20 cellular contexts compared by ENCODE assay signal in the genomic region with DNA sequence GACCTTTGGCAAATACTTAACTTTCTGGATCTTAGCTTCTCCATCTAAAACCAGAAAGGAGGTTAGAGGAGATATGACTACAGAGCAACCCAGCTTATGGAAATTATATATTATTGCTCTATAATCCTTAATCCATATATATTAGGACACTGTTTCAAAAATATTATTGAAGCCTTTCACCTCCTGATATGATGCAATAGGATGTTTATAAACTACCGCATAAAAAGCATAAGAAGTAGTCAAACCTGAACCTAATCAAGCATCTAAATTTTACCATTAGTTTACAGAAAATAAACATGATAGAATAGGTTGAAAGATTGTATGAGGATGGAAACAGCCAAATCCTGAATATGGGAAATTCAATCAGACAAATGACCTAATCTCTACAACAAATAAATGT. TPM values are rescaled to one million over a fixed set of nuclear protein-coding genes. Genes with fewer than 3 reads are reported as not detected.
A peak's percentile ranks its signal among the peaks of the same experiment; 100 is the strongest.
DNase-seq lines count a peak whose midpoint lies in the region; ATAC-seq, FAIRE-seq and TF ChIP-seq lines count a peak whose summit lies in the region.
"Had no signal": no experiment of that assay in that cellular context is flagged by ENCODE, and none has a peak within 500 bp of the region (broad histone marks: within the 10 kb centered on the region; RNA-seq: fewer than 3 reads in every experiment).

No MANE protein-coding gene starts in this region.

- H3K9me3 ChIP-seq in BLaER1 treated with 17β-estradiol and CSF1 and Interleukin-3, amounts not matched to agents 10 nM and 100 nM (replicated peaks in 1 of 11): peaks cover 0 to 21% (median 13%) of the 10 kb centered on the region in 11 experiments; a peak in 9 of 22 replicates
- H3K9me3 ChIP-seq in IMR-90 (ENCODE audit: control insufficient read depth, insufficient read depth, low read length) (no peaks in the 10 kb centered on the region), astrocyte (ENCODE audit: insufficient read depth, low read depth, low read length) (no peaks in the 10 kb centered on the region)
- H3K9me3 ChIP-seq: HAP-1, MG63 had no signal

- intact Hi-C loops in IMR-90 (cut with micrococcal nuclease): no loop called here

- H2BK15ac ChIP-seq in IMR-90 (ENCODE audit: low read depth, low read length): no peak overlapping the region

- no peak overlapping the region for H3K23ac ChIP-seq in IMR-90 (ENCODE audit: low read depth, low read length)

- no peak overlapping the region for H3K4me3 Mint-ChIP-seq in astrocyte (ENCODE audit: unreplicated experiment)
- peak overlapping the region; percentile 64 for H3K4me3 Mint-ChIP-seq in neural crest cell
- H3K4me3 Mint-ChIP-seq in naive thymus-derived CD8-positive, alpha-beta T cell: no peak overlapping the region

- H3K27me3 Mint-ChIP-seq in astrocyte (ENCODE audit: low read depth, unreplicated experiment) (no peaks in the 10 kb centered on the region), neural crest cell (ENCODE audit: low read depth) (no peaks in the 10 kb centered on the region)
- H3K27me3 Mint-ChIP-seq in naive thymus-derived CD8-positive, alpha-beta T cell: peaks cover 0 to 2% (median 0%) of the 10 kb centered on the region in 5 donors

- H3K27ac Mint-ChIP-seq in astrocyte (ENCODE audit: unreplicated experiment): peak overlapping the region; percentile 69
- H3K27ac Mint-ChIP-seq in neural crest cell (ENCODE audit: unreplicated experiment): no peak overlapping the region
- H3K27ac Mint-ChIP-seq in naive thymus-derived CD8-positive, alpha-beta T cell: peak overlapping the region in 1 of 10 donors; percentile 22

- BruUV-seq in IMR-90 (replicated peaks; lab: Mats Ljungman, UMichigan): no TSS peak

- no peak for TF ChIP-seq RAD21 in IMR-90 (IDR thresholded peaks at IDR 0.05; ENCODE audit: low read length)

- H3K27me3 ChIP-seq in BLaER1 treated with 17β-estradiol and CSF1 and Interleukin-3, amounts not matched to agents 10 nM and 100 nM: no peaks in the 10 kb centered on the region
- H3K27me3 ChIP-seq in IMR-90 (ENCODE audit: control insufficient read depth, insufficient read depth, low read length) (no peaks in the 10 kb centered on the region), astrocyte (ENCODE audit: insufficient read depth, low read length) (no peaks in the 10 kb centered on the region)
- H3K27me3 ChIP-seq: MG63 had no signal

- H4K20me1 ChIP-seq in BLaER1 treated with 17β-estradiol and CSF1 and Interleukin-3, amounts not matched to agents 10 nM and 100 nM: no peaks in the 10 kb centered on the region
- H4K20me1 ChIP-seq in IMR-90 (ENCODE audit: insufficient read depth, low read length) (no peaks in the 10 kb centered on the region), astrocyte (ENCODE audit: insufficient read depth, low read length) (no peaks in the 10 kb centered on the region)

- TF ChIP-seq CTCF in IMR-90 (conservative IDR thresholded peaks at IDR 0.05; ENCODE audit: low read depth, low read length) (no peak), astrocyte (IDR thresholded peaks at IDR 0.05; ENCODE audit: insufficient read depth, low read depth, low read length) (no peak), neural crest cell (conservative IDR thresholded peaks at IDR 0.05) (no peak)

- H2AK9ac ChIP-seq in IMR-90 (replicated peaks; ENCODE audit: low read depth, low read length, poor library complexity): no peak overlapping the region

- H3K9ac ChIP-seq in BLaER1 treated with 17β-estradiol and CSF1 and Interleukin-3, amounts not matched to agents 10 nM and 100 nM: peak overlapping the region in 7 of 11 experiments; percentile 5 to 64 (median 52); a peak in 5 of 22 replicates
- no peak overlapping the region for H3K9ac ChIP-seq in IMR-90 (ENCODE audit: low read depth, low read length)
- H3K9ac ChIP-seq in astrocyte (ENCODE audit: low read length): no peak overlapping the region

- H3K9me3 Mint-ChIP-seq in astrocyte (ENCODE audit: unreplicated experiment): no peaks in the 10 kb centered on the region
- H3K9me3 Mint-ChIP-seq in neural crest cell: no peaks in the 10 kb centered on the region
- H3K9me3 Mint-ChIP-seq in naive thymus-derived CD8-positive, alpha-beta T cell: no peaks in the 10 kb centered on the region

- peaks cover 7% of the 10 kb centered on the region for H3K9me1 ChIP-seq in IMR-90 (ENCODE audit: insufficient read depth, low read length)

- H3K79me2 ChIP-seq in astrocyte (ENCODE audit: insufficient read depth, low read length): peaks cover 100% of the 10 kb centered on the region

- no peak overlapping the region for H3K56ac ChIP-seq in IMR-90 (ENCODE audit: extremely low read depth, insufficient read depth, low read length)

- no peak overlapping the region for H3K4ac ChIP-seq in IMR-90 (ENCODE audit: low read depth, low read length)

- no peak overlapping the region for H4K5ac ChIP-seq in IMR-90 (ENCODE audit: low read depth, low read length)

- no CpG with 5 or more reads among the region's 1 CpG for WGBS in IMR-90 (ENCODE audit: extremely low coverage in 2 of 2, insufficient read length in 1 of 2), 2 experiments

- peaks cover 0 to 42% (median 17%) of the 10 kb centered on the region in 11 experiments; a peak in 16 of 22 replicates for H3K36me3 ChIP-seq in BLaER1 treated with 17β-estradiol and CSF1 and Interleukin-3, amounts not matched to agents 10 nM and 100 nM
- 0 out of 2 replicates have a peak, but pooled peaks cover 2% of the 10 kb centered on the region for H3K36me3 ChIP-seq in IMR-90 (ENCODE audit: control insufficient read depth, insufficient read depth, low read length)
- H3K36me3 ChIP-seq in astrocyte (ENCODE audit: insufficient read depth, low read length): peaks cover 8% of the 10 kb centered on the region
- H3K36me3 ChIP-seq: HAP-1 had no signal

- ATAC-seq in IMR-90 (ENCODE audit: low read depth) (no peak), HG03520 (IDR thresholded peaks at IDR 0.05; ENCODE audit: unreplicated experiment) (no peak)
- ATAC-seq in naive thymus-derived CD8-positive, alpha-beta T cell: no peak
- ATAC-seq: Panc1 had no signal

- H4K91ac ChIP-seq in IMR-90 (ENCODE audit: insufficient read depth, low read depth, low read length): no peak overlapping the region

- H3K4me2 ChIP-seq in BLaER1 treated with 17β-estradiol and CSF1 and Interleukin-3, amounts not matched to agents 10 nM and 100 nM: peak overlapping the region; percentile 32 to 91 (median 68); a peak in 18 of 22 replicates
- H3K4me2 ChIP-seq in IMR-90 (ENCODE audit: low read depth, low read length): no peak overlapping the region
- no peak overlapping the region for H3K4me2 ChIP-seq in astrocyte (ENCODE audit: low read length)

- dilution Hi-C loops in IMR-90 (cut with HindIII; ENCODE audit: low sequenced_read_pairs, unreplicated experiment): no loop called here

- CTCF ChIA-PET in IMR-90 (lab: Yijun Ruan, JAX): interaction anchor here (0.6 kb wide), 1 partner anchor 215 kb away, joined by 4 read pairs; no protein-coding TSS in a partner anchor

- no peak overlapping the region for H2AK5ac ChIP-seq in IMR-90 (ENCODE audit: low read depth, low read length)

- POLR2A ChIA-PET in IMR-90 (lab: Charles Lee; ENCODE audit: unreplicated experiment): interaction anchor here (0.6 kb wide), 3 partner anchors 15 to 457 kb away, joined by 3 to 12 read pairs (median 4); no protein-coding TSS in a partner anchor
- POLR2A ChIA-PET in naive thymus-derived CD8-positive, alpha-beta T cell (lab: Charles Lee): no interaction called here

- H3K27ac ChIP-seq in BLaER1 treated with 17β-estradiol and CSF1 and Interleukin-3, amounts not matched to agents 10 nM and 100 nM: peak overlapping the region; percentile 53 to 95 (median 77); a peak in 20 of 22 replicates
- H3K27ac ChIP-seq in IMR-90 (ENCODE audit: insufficient read depth, low read length) (no peak overlapping the region), astrocyte (ENCODE audit: low read depth, low read length) (no peak overlapping the region)
- H3K27ac ChIP-seq: RWPE1 had no signal

- FAIRE-seq in astrocyte (lab: Jason Lieb, UNC) (no peak), GM12891 (lab: Jason Lieb, UNC) (no peak)

- H3K18ac ChIP-seq in IMR-90 (ENCODE audit: low read depth, low read length): no peak overlapping the region

- peaks cover 57 to 92% (median 80%) of the 10 kb centered on the region in 10 experiments for H3K4me1 ChIP-seq in BLaER1 treated with 17β-estradiol and CSF1 and Interleukin-3, amounts not matched to agents 10 nM and 100 nM
- H3K4me1 ChIP-seq in IMR-90 (ENCODE audit: control insufficient read depth, insufficient read depth, low read length) (peaks cover 6% of the 10 kb centered on the region), astrocyte (ENCODE audit: insufficient read depth, low read length) (peaks cover 11% of the 10 kb centered on the region)

- H2BK120ac ChIP-seq in IMR-90 (ENCODE audit: low read depth, low read length): no peak overlapping the region

- peaks cover 9 to 31% of the 10 kb centered on the region in 2 experiments for H3K79me1 ChIP-seq in IMR-90 (ENCODE audit: low read depth in 1 of 2, low read length in 2 of 2)

- H3K4me1 Mint-ChIP-seq in astrocyte (ENCODE audit: low read depth, unreplicated experiment) (peaks cover 21% of the 10 kb centered on the region), neural crest cell (peaks cover 22% of the 10 kb centered on the region)
- peaks cover 0 to 17% (median 1%) of the 10 kb centered on the region in 4 donors for H3K4me1 Mint-ChIP-seq in naive thymus-derived CD8-positive, alpha-beta T cell

- in situ Hi-C loops in IMR-90 (cut with MboI; ENCODE audit: low sequenced_read_pairs): loop anchor here (25.0 kb wide), 1 partner anchor 664 kb away; a partner anchor contains a TSS

- H3K36me3 Mint-ChIP-seq in astrocyte (ENCODE audit: low read depth, unreplicated experiment) (no peaks in the 10 kb centered on the region), neural crest cell (ENCODE audit: low read depth) (peaks cover 11% of the 10 kb centered on the region)
- H3K36me3 Mint-ChIP-seq in naive thymus-derived CD8-positive, alpha-beta T cell: no peaks in the 10 kb centered on the region

- H4K8ac ChIP-seq in IMR-90 (ENCODE audit: low read depth in 2 of 2, low read length in 2 of 2): no peak overlapping the region; a peak in 1 of 4 replicates

- H2BK5ac ChIP-seq in IMR-90 (ENCODE audit: low read depth, low read length, poor library complexity, severe bottlenecking): peak overlapping the region; percentile 30

- no peak overlapping the region for H3K14ac ChIP-seq in IMR-90 (replicated peaks; ENCODE audit: low read depth, low read length)

- DNase-seq in IMR-90 (no peak), astrocyte (ENCODE audit: low read depth) (no peak), neural crest cell (ENCODE audit: low read depth, low spot score) (no peak), GM12891 (ENCODE audit: insufficient read length, low spot score) (no peak)
- DNase-seq in naive thymus-derived CD8-positive, alpha-beta T cell: no peak
- DNase-seq: DMS153, DND-41, GOT3, Kasumi-1, MG63, NCI-H2029 treated with DMSO at 0.1 percent for 48 hours, NCI-H446 treated with DMSO at 0.1 percent for 48 hours, NCI-H526, SHP77 had no signal

- H2BK20ac ChIP-seq in IMR-90 (ENCODE audit: low read depth, low read length): no peak overlapping the region

- H2AFZ ChIP-seq in IMR-90 (replicated peaks; ENCODE audit: low read length, poor library complexity) (no peak overlapping the region), astrocyte (ENCODE audit: low read depth, low read length) (no peak overlapping the region)

- no peak for TF ChIP-seq POLR2A in IMR-90 (IDR thresholded peaks at IDR 0.05; ENCODE audit: low read depth, low read length)
- TF ChIP-seq POLR2A in GM12891 (IDR thresholded peaks at IDR 0.05; ENCODE audit: low read depth, low read length): no peak

- H3K4me3 ChIP-seq in BLaER1 treated with 17β-estradiol and CSF1 and Interleukin-3, amounts not matched to agents 10 nM and 100 nM: no peak overlapping the region
- H3K4me3 ChIP-seq in IMR-90 (ENCODE audit: insufficient read depth, low read depth, low read length) (no peak overlapping the region), astrocyte (ENCODE audit: insufficient read depth, low read depth, low read length) (no peak overlapping the region)
- H3K4me3 ChIP-seq: HAP-1, MG63 had no signal

RNA-seq across cellular contexts. Expression of a gene that starts 5.6 kb away (rescaled TPM):
- 16.7 and 20.6 TPM in 2 replicates for total RNA-seq in IMR-90 (2012; rRNA removed)
- 17.3 and 18.5 TPM in 2 replicates for polyA plus RNA-seq in IMR-90 (2012; rRNA removed)
- 14.6 and 28.6 TPM in 2 replicates for polyA plus RNA-seq in IMR-90 (2012; cell fraction: cytosol; rRNA removed)
- polyA plus RNA-seq in IMR-90 (2012; cell fraction: nucleus; rRNA removed; ENCODE audit: low replicate concordance): 5.2 and 23.8 TPM in 2 replicates
- total RNA-seq in astrocyte: 67.4 and 74.7 TPM in 2 replicates
- 33.6 and 39.5 TPM in 2 replicates for total RNA-seq in neural crest cell
- 19.7 TPM for polyA plus RNA-seq in GM12891 (2012; ENCODE audit: low read depth, missing spikeins)
- total RNA-seq in naive thymus-derived CD8-positive, alpha-beta T cell: 10 to 100 TPM; 31.0 to 38.5 TPM
- 10 to 100 TPM; 80.6 to 92.0 (median 81.3) TPM for polyA plus RNA-seq in naive thymus-derived CD8-positive, alpha-beta T cell

RNA-seq across cellular contexts. Expression of a gene that starts 20.9 kb away (rescaled TPM):
- 62.6 and 91.9 TPM in 2 replicates for total RNA-seq in IMR-90 (2012; rRNA removed)
- 18.6 and 20.3 TPM in 2 replicates for polyA plus RNA-seq in IMR-90 (2012; rRNA removed)
- 4.1 and 4.9 TPM in 2 replicates for polyA plus RNA-seq in IMR-90 (2012; cell fraction: cytosol; rRNA removed)
- polyA plus RNA-seq in IMR-90 (2012; cell fraction: nucleus; rRNA removed; ENCODE audit: low replicate concordance): 2.4 and 21.9 TPM in 2 replicates
- 75.8 and 92.2 TPM in 2 replicates for total RNA-seq in astrocyte
- 71.2 and 74.3 TPM in 2 replicates for total RNA-seq in neural crest cell
- polyA plus RNA-seq in GM12891 (2012; ENCODE audit: low read depth, missing spikeins): 18.7 TPM
- 10 to 100 TPM; 65.7 to 73.0 TPM for total RNA-seq in naive thymus-derived CD8-positive, alpha-beta T cell
- polyA plus RNA-seq in naive thymus-derived CD8-positive, alpha-beta T cell: 100 to 1,000 TPM in 2 of 3 donors, 10 to 100 TPM in 1; 96.1 to 113 (median 101) TPM

RNA-seq across cellular contexts. Expression of a gene that starts 26.8 kb away (rescaled TPM):
- 5.3 and 6.6 TPM in 2 replicates for total RNA-seq in IMR-90 (2012; rRNA removed)
- 11.1 and 11.9 TPM in 2 replicates for polyA plus RNA-seq in IMR-90 (2012; rRNA removed)
- polyA plus RNA-seq in IMR-90 (2012; cell fraction: cytosol; rRNA removed): 10.6 and 10.7 TPM in 2 replicates
- 2.2 and 4.7 TPM in 2 replicates for polyA plus RNA-seq in IMR-90 (2012; cell fraction: nucleus; rRNA removed; ENCODE audit: low replicate concordance)
- 19.5 and 24.5 TPM in 2 replicates for total RNA-seq in astrocyte
- 0.75 and 1.1 TPM in 2 replicates for total RNA-seq in neural crest cell
- polyA plus RNA-seq in GM12891 (2012; ENCODE audit: low read depth, missing spikeins): not detected
- total RNA-seq in naive thymus-derived CD8-positive, alpha-beta T cell: under 1 TPM; 0.42 to 0.49 TPM
- under 1 TPM; 0.23 to 0.49 (median 0.35) TPM for polyA plus RNA-seq in naive thymus-derived CD8-positive, alpha-beta T cell
- total RNA-seq: SK-MEL-5 had no signal

Comparison
In these comparisons a context has a peak if more than half of its experiments do, and no peak if none do; other contexts are left out.
1. H3K27ac ChIP-seq: peak in BLaER1 treated with 17β-estradiol and CSF1 and Interleukin-3, amounts not matched to agents 10 nM and 100 nM (11 of 11); none in IMR-90 (single experiment) and astrocyte (single experiment).
2. H3K4me2 ChIP-seq: peak in BLaER1 treated with 17β-estradiol and CSF1 and Interleukin-3, amounts not matched to agents 10 nM and 100 nM (11 of 11); none in IMR-90 (single experiment) and astrocyte (single experiment).
3. H3K9ac ChIP-seq: peak in BLaER1 treated with 17β-estradiol and CSF1 and Interleukin-3, amounts not matched to agents 10 nM and 100 nM (7 of 11); none in IMR-90 (single experiment) and astrocyte (single experiment).